In genomic region chr2:151338115-151338514, GRCh38 we compare ENCODE assay signal across 14 cellular contexts. TPM values are rescaled to one million over a fixed set of nuclear protein-coding genes. Genes with fewer than 3 reads are reported as not detected.
"Had no signal": no experiment of that assay in that cellular context is flagged by ENCODE, and none has a peak within 500 bp of the region (broad histone marks: within the 10 kb centered on the region; RNA-seq: fewer than 3 reads in every experiment).

No MANE protein-coding gene starts in this region.

- ATAC-seq: activated CD8-positive, alpha-beta T cell treated with anti-CD3 and anti-CD28 coated beads, Interleukin-2, amount 10 ng/mL, durations not matched to agents 7 days and 5 days; foreskin keratinocyte; natural killer cell; stimulated activated naive B cell treated with anti-CD40 and anti-IgM and Interleukin-4, amounts not matched to agents 10 μg/mL and 1 μg/mL and 100 μg/mL, for 72 hours had no signal

- H3K9me3 ChIP-seq: adrenal gland had no signal

- DNase-seq: activated CD4-positive, alpha-beta T cell treated with anti-CD3 and anti-CD28 coated beads for 4 hours; activated CD8-positive, alpha-beta memory T cell treated with anti-CD3 and anti-CD28 coated beads, Interleukin-2, amount 50 U/mL, for 48 hours; activated CD8-positive, alpha-beta T cell treated with anti-CD3 and anti-CD28 coated beads, Interleukin-2, amount 10 ng/mL, durations not matched to agents 7 days and 5 days; activated naive CD4-positive, alpha-beta T cell treated with Interleukin-2 at 50 U/mL for 16 hours; adrenal gland; brain microvascular endothelial cell; cerebellar nuclear complex; foreskin keratinocyte; mammary epithelial cell; natural killer cell; stimulated activated CD4-positive, alpha-beta T cell treated with anti-CD3 and anti-CD28 coated beads, Interleukin-2, amount 100 ng/mL, for 24 hours; stimulated activated naive B cell treated with anti-CD40 and anti-IgM and Interleukin-4, amounts not matched to agents 10 μg/mL and 1 μg/mL and 100 μg/mL, for 72 hours had no signal

- H3K27ac ChIP-seq: adrenal gland, brain microvascular endothelial cell, foreskin keratinocyte, right atrium auricular region, tibial nerve had no signal

- H3K36me3 ChIP-seq: adrenal gland, brain microvascular endothelial cell, right atrium auricular region, tibial nerve had no signal

- H3K27me3 ChIP-seq: adrenal gland, brain microvascular endothelial cell, right atrium auricular region, tibial nerve had no signal

- H3K4me3 ChIP-seq: adrenal gland, right atrium auricular region, tibial nerve had no signal

- H3K4me1 ChIP-seq: adrenal gland, foreskin keratinocyte, right atrium auricular region had no signal

RNA-seq across cellular contexts. Expression of gene TNFAIP6, which starts 19.3 kb away (rescaled TPM):
- total RNA-seq: activated CD8-positive, alpha-beta T cell treated with anti-CD3 and anti-CD28 coated beads, Interleukin-2, amount 10 ng/mL, durations not matched to agents 7 days and 5 days; foreskin keratinocyte had no signal
- polyA plus RNA-seq: foreskin keratinocyte had no signal
